In genomic region chr6:135088818-135089809, GRCh38 we compare ENCODE assay signal across 9 cellular contexts. TPM values are rescaled to one million over a fixed set of nuclear protein-coding genes. Genes with fewer than 3 reads are reported as not detected.
DNase-seq lines count a peak whose midpoint lies in the region; ATAC-seq and TF ChIP-seq lines count a peak whose summit lies in the region.
"Had no signal": no experiment of that assay in that cellular context is flagged by ENCODE, and none has a peak within 500 bp of the region (broad histone marks: within the 10 kb centered on the region; RNA-seq: fewer than 3 reads in every experiment).

No MANE protein-coding gene starts in this region.

- peaks cover 4% of the 10 kb centered on the region for H3K27me3 Mint-ChIP-seq in endodermal cell (ENCODE audit: insufficient read depth)

- H3K9me3 Mint-ChIP-seq in endodermal cell = no peaks in the 10 kb centered on the region

- H3K27ac ChIP-seq in endodermal cell (ENCODE audit: low read depth, low read length) = no peak overlapping the region

- H3K36me3 ChIP-seq in endodermal cell (ENCODE audit: control insufficient read depth, insufficient read depth, low read length) = no peaks in the 10 kb centered on the region

- DNase-seq in SHP77 (lab: John Stamatoyannopoulos, UW) (peak; percentile 31 to 36), SHP77 treated with DMSO at 0.1 percent for 48 hours (lab: John Stamatoyannopoulos, UW) (no peak), SIG-M5 (lab: John Stamatoyannopoulos, UW) (peak; percentile 20), endodermal cell (no peak), retinal pigment epithelial cell (ENCODE audit: low read depth) (no peak), NCI-H2196 treated with DMSO at 0.1 percent for 48 hours (lab: John Stamatoyannopoulos, UW; ENCODE audit: unreplicated experiment) (no peak)
- DNase-seq: left cardiac atrium had no signal

- peak; percentile 73 for ATAC-seq in GM21390 (IDR thresholded peaks at IDR 0.05; ENCODE audit: unreplicated experiment)
- ATAC-seq in HG03558 (IDR thresholded peaks at IDR 0.05; ENCODE audit: extremely low read depth, unreplicated experiment) = peak; percentile 75

- TF ChIP-seq CTCF in endodermal cell (conservative IDR thresholded peaks at IDR 0.05) (peak; percentile 81), retinal pigment epithelial cell (conservative IDR thresholded peaks at IDR 0.05; ENCODE audit: low read depth, low read length) (peak; percentile 67)

- no peaks in the 10 kb centered on the region for H3K9me3 ChIP-seq in endodermal cell (ENCODE audit: control insufficient read depth, low read length)

- H3K4me3 Mint-ChIP-seq in endodermal cell = no peak overlapping the region

- 94 to 100% methylated on average over 2 to 3 of the region's 3 CpGs for WGBS in endodermal cell (ENCODE audit: insufficient coverage in 1 of 2, insufficient read length in 1 of 2), 2 experiments

- H3K27me3 ChIP-seq in endodermal cell (ENCODE audit: control insufficient read depth, insufficient read depth, low read length, poor library complexity, severe bottlenecking) = peaks cover 11% of the 10 kb centered on the region

- H3K27ac Mint-ChIP-seq in endodermal cell = no peak overlapping the region

- peaks cover 8% of the 10 kb centered on the region for H3K4me1 Mint-ChIP-seq in endodermal cell

- no peaks in the 10 kb centered on the region for H3K36me3 Mint-ChIP-seq in endodermal cell (ENCODE audit: low read depth)

- H3K9ac ChIP-seq in endodermal cell (ENCODE audit: extremely low read depth, low read length, poor library complexity, severe bottlenecking) = no peak overlapping the region

- H3K4me3 ChIP-seq in endodermal cell (ENCODE audit: low read length) = no peak overlapping the region
- H3K4me3 ChIP-seq in retinal pigment epithelial cell (ENCODE audit: low read length) = no peak overlapping the region

- H3K4me1 ChIP-seq in endodermal cell (ENCODE audit: control insufficient read depth, insufficient read depth, low read length) = no peaks in the 10 kb centered on the region

RNA-seq across cellular contexts. Expression of gene HBS1L, which starts 34.5 kb away (rescaled TPM):
- 100 to 1,000 TPM; 106 to 122 TPM for total RNA-seq in endodermal cell
- 74.7 TPM for polyA plus RNA-seq in endodermal cell (2013, experiment 1 of 2)
- polyA plus RNA-seq in endodermal cell (2013, experiment 2 of 2) = 67.1 TPM

Comparison
In these comparisons a context has a peak if more than half of its experiments do, and no peak if none do; other contexts are left out.
1. DNase-seq: peak in SHP77 (2 of 2) and SIG-M5 (single experiment); none in SHP77 treated with DMSO at 0.1 percent for 48 hours (single experiment), endodermal cell (single experiment), retinal pigment epithelial cell (single experiment) and NCI-H2196 treated with DMSO at 0.1 percent for 48 hours (single experiment).